In the genomic region with DNA sequence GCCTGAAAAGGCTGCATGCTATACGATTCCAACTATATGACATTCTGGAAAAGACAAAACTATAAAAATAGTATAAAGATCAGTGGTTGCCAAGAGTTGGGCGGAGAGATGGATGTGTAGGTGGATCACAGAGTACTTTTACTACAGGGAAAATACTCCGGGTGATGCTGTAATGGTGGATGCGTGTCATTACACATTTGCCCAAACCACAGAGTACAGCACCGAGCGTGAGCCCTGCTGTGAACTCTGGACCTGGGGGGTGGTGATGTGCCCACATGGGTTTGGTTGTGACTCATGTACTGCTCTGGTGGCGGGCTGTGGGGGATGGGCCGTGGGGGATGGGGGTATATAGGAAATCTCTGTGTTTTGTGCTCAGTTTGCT, we compare ENCODE assay signal across 10 cellular contexts.
DNase-seq lines count a peak whose midpoint lies in the region; ATAC-seq, FAIRE-seq and TF ChIP-seq lines count a peak whose summit lies in the region.
"Had no signal": no experiment of that assay in that cellular context is flagged by ENCODE, and none has a peak within 500 bp of the region (broad histone marks: within the 10 kb centered on the region; RNA-seq: fewer than 3 reads in every experiment).

No MANE protein-coding gene starts in this region.

- 21% methylated on average over 6 of the region's 8 CpGs for WGBS in A549 (ENCODE audit: missing lambda C conversion rate)

- no peaks in the 10 kb centered on the region for H3K27me3 Mint-ChIP-seq in activated CD8-positive, alpha-beta T cell treated with anti-CD3 and anti-CD28 coated beads, Interleukin-2, amount 10 ng/mL, durations not matched to agents 7 days and 5 days (ENCODE audit: low read depth)

- no peaks in the 10 kb centered on the region for H3K9me3 ChIP-seq in A549

- no peaks in the 10 kb centered on the region for H3K9me3 Mint-ChIP-seq in activated CD8-positive, alpha-beta T cell treated with anti-CD3 and anti-CD28 coated beads, Interleukin-2, amount 10 ng/mL, durations not matched to agents 7 days and 5 days (ENCODE audit: insufficient read depth)
- H3K9me3 Mint-ChIP-seq in stimulated activated effector memory CD8-positive, alpha-beta T cell treated with anti-CD3 and anti-CD28 coated beads, Interleukin-12 subunit alpha, Interleukin-12 subunit beta, amount 100 ng/mL, for 72 hours: no peaks in the 10 kb centered on the region

- peaks cover 28% of the 10 kb centered on the region for H3K4me1 ChIP-seq in A549

- no peak for TF ChIP-seq POLR2A in A549 (IDR thresholded peaks at IDR 0.05; ENCODE audit: low read length)

- H3K4me2 ChIP-seq in A549: peak overlapping the region; percentile 66

- DNase-seq in A549 (ENCODE audit: low read depth in 1 of 2, low spot score in 1 of 2) (peak; percentile 21 to 51), HK-2 (ENCODE audit: unreplicated experiment) (peak; percentile 34), fibroblast of the conjunctiva (ENCODE audit: low read depth) (peak; percentile 49), cerebellar nuclear complex (lab: John Stamatoyannopoulos, UW) (no peak), NCI-H1105 (lab: John Stamatoyannopoulos, UW) (no peak)
- DNase-seq in activated CD8-positive, alpha-beta T cell treated with anti-CD3 and anti-CD28 coated beads, Interleukin-2, amount 10 ng/mL, durations not matched to agents 7 days and 5 days: peak; percentile 77
- DNase-seq in stimulated activated effector memory CD8-positive, alpha-beta T cell treated with anti-CD3 and anti-CD28 coated beads, Interleukin-12 subunit alpha, Interleukin-12 subunit beta, amount 100 ng/mL, for 72 hours (ENCODE audit: low spot score in 2 of 2): peak; percentile 35 to 88

- no peaks in the 10 kb centered on the region for H3K36me3 Mint-ChIP-seq in activated CD8-positive, alpha-beta T cell treated with anti-CD3 and anti-CD28 coated beads, Interleukin-2, amount 10 ng/mL, durations not matched to agents 7 days and 5 days (ENCODE audit: low read depth)
- peaks cover 21% of the 10 kb centered on the region for H3K36me3 Mint-ChIP-seq in stimulated activated effector memory CD8-positive, alpha-beta T cell treated with anti-CD3 and anti-CD28 coated beads, Interleukin-12 subunit alpha, Interleukin-12 subunit beta, amount 100 ng/mL, for 72 hours

- no peak overlapping the region for H3K4me3 Mint-ChIP-seq in activated CD8-positive, alpha-beta T cell treated with anti-CD3 and anti-CD28 coated beads, Interleukin-2, amount 10 ng/mL, durations not matched to agents 7 days and 5 days
- peak overlapping the region; percentile 44 for H3K4me3 Mint-ChIP-seq in stimulated activated effector memory CD8-positive, alpha-beta T cell treated with anti-CD3 and anti-CD28 coated beads, Interleukin-12 subunit alpha, Interleukin-12 subunit beta, amount 100 ng/mL, for 72 hours

- no peak for FAIRE-seq in A549 (lab: Jason Lieb, UNC)
- FAIRE-seq: G401.6 had no signal

- POLR2A ChIA-PET in A549 (lab: Yijun Ruan, JAX): interaction anchor here (1.1 kb wide), 1 partner anchor 263 kb away, joined by 9 read pairs; no protein-coding TSS in a partner anchor
- POLR2A ChIA-PET in activated CD8-positive, alpha-beta T cell treated with anti-CD3 and anti-CD28 coated beads, Interleukin-2, amount 10 ng/mL, durations not matched to agents 7 days and 5 days (lab: Charles Lee): no interaction called here

- no peak for TF ChIP-seq RAD21 in A549 (conservative IDR thresholded peaks at IDR 0.05 in 1 of 2, IDR thresholded peaks at IDR 0.05 in 1 of 2)

- ATAC-seq in A549 (peak; percentile 62 to 64), GM21390 (IDR thresholded peaks at IDR 0.05; ENCODE audit: unreplicated experiment) (no peak)
- ATAC-seq in activated CD8-positive, alpha-beta T cell treated with anti-CD3 and anti-CD28 coated beads, Interleukin-2, amount 10 ng/mL, durations not matched to agents 7 days and 5 days: peak; percentile 81
- ATAC-seq in stimulated activated effector memory CD8-positive, alpha-beta T cell treated with anti-CD3 and anti-CD28 coated beads, Interleukin-12 subunit alpha, Interleukin-12 subunit beta, amount 100 ng/mL, for 72 hours: peak; percentile 87

- peak overlapping the region; percentile 37 to 70; a peak in 4 of 6 replicates for H3K27ac ChIP-seq in A549
- H3K27ac ChIP-seq: cardiac muscle cell had no signal

- H3K4me1 Mint-ChIP-seq in activated CD8-positive, alpha-beta T cell treated with anti-CD3 and anti-CD28 coated beads, Interleukin-2, amount 10 ng/mL, durations not matched to agents 7 days and 5 days (ENCODE audit: low read depth): peaks cover 33% of the 10 kb centered on the region
- peaks cover 46% of the 10 kb centered on the region for H3K4me1 Mint-ChIP-seq in stimulated activated effector memory CD8-positive, alpha-beta T cell treated with anti-CD3 and anti-CD28 coated beads, Interleukin-12 subunit alpha, Interleukin-12 subunit beta, amount 100 ng/mL, for 72 hours

- no peak overlapping the region for H3K4me3 ChIP-seq in A549
- H3K4me3 ChIP-seq: cardiac muscle cell had no signal

- CTCF ChIA-PET in A549 (lab: Yijun Ruan, JAX): interaction anchor here (0.6 to 6.4 kb wide), 5 partner anchors 70 to 526 kb away, joined by 3 to 53 read pairs (median 5); no protein-coding TSS in a partner anchor
- CTCF ChIA-PET in activated CD8-positive, alpha-beta T cell treated with anti-CD3 and anti-CD28 coated beads, Interleukin-2, amount 10 ng/mL, durations not matched to agents 7 days and 5 days (lab: Charles Lee): interaction anchor here (1.0 to 1.3 kb wide), 3 partner anchors 67 to 526 kb away, joined by 3 read pairs; no protein-coding TSS in a partner anchor

- no peak for TF ChIP-seq CTCF in A549 (IDR thresholded peaks at IDR 0.05)

- H3K27ac Mint-ChIP-seq in activated CD8-positive, alpha-beta T cell treated with anti-CD3 and anti-CD28 coated beads, Interleukin-2, amount 10 ng/mL, durations not matched to agents 7 days and 5 days: peak overlapping the region; percentile 57
- peak overlapping the region; percentile 92 for H3K27ac Mint-ChIP-seq in stimulated activated effector memory CD8-positive, alpha-beta T cell treated with anti-CD3 and anti-CD28 coated beads, Interleukin-12 subunit alpha, Interleukin-12 subunit beta, amount 100 ng/mL, for 72 hours

- no peak for TF ChIP-seq EP300 in A549 (IDR thresholded peaks at IDR 0.05)

TF ChIP-seq in A549, 52 proteins besides CTCF, POLR2A, EP300 and RAD21:
- TF ChIP-seq CHD2 (IDR thresholded peaks at IDR 0.05; ENCODE audit: low read length, partially characterized antibody): peak; percentile 42
- TF ChIP-seq, protein P1, sequence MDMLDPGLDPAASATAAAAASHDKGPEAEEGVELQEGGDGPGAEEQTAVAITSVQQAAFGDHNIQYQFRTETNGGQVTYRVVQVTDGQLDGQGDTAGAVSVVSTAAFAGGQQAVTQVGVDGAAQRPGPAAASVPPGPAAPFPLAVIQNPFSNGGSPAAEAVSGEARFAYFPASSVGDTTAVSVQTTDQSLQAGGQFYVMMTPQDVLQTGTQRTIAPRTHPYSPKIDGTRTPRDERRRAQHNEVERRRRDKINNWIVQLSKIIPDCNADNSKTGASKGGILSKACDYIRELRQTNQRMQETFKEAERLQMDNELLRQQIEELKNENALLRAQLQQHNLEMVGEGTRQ (IDR thresholded peaks at IDR 0.05): no peak

Comparison
In these comparisons a context has a peak if more than half of its experiments do, and no peak if none do; other contexts are left out.
1. DNase-seq: peak in A549 (2 of 2), HK-2 (single experiment), activated CD8-positive, alpha-beta T cell treated with anti-CD3 and anti-CD28 coated beads, Interleukin-2, amount 10 ng/mL, durations not matched to agents 7 days and 5 days (single experiment), fibroblast of the conjunctiva (single experiment) and stimulated activated effector memory CD8-positive, alpha-beta T cell treated with anti-CD3 and anti-CD28 coated beads, Interleukin-12 subunit alpha, Interleukin-12 subunit beta, amount 100 ng/mL, for 72 hours (2 of 2); none in cerebellar nuclear complex (0 of 2) and NCI-H1105 (single experiment).